ENCODE assay signal across 8 cellular contexts in genomic region chr5:132459983-132460834, GRCh38. TPM values are rescaled to one million over a fixed set of nuclear protein-coding genes. Genes with fewer than 3 reads are reported as not detected.
DNase-seq lines count a peak whose midpoint lies in the region; ATAC-seq and TF ChIP-seq lines count a peak whose summit lies in the region.

No MANE protein-coding gene starts in this region.

- in situ Hi-C loops in G401 (cut with HindIII; ENCODE audit: low sequenced_read_pairs), result no loop called here

- H3K4me3 ChIP-seq in cardiac fibroblast (replicated peaks in 1 of 2; ENCODE audit: low read depth in 2 of 2, low read length in 2 of 2) (no peak overlapping the region), osteoblast (ENCODE audit: insufficient read depth, low read length) (no peak overlapping the region)

- H3K79me2 ChIP-seq in osteoblast (ENCODE audit: insufficient read depth, low read length), result no peaks in the 10 kb centered on the region

- no peaks in the 10 kb centered on the region for H3K36me3 ChIP-seq in osteoblast (ENCODE audit: insufficient read depth, low read length)

- H3K27ac ChIP-seq in osteoblast (ENCODE audit: low read depth, low read length), result no peak overlapping the region

- H4K20me1 ChIP-seq in osteoblast (ENCODE audit: insufficient read depth, low read length), result peaks cover 2% of the 10 kb centered on the region

- H3K9me3 ChIP-seq in osteoblast (ENCODE audit: low read depth, low read length), result no peaks in the 10 kb centered on the region

- H3K4me2 ChIP-seq in osteoblast (ENCODE audit: insufficient read depth, low read length), result no peak overlapping the region

- TF ChIP-seq POLR2A in GM19193 (IDR thresholded peaks at IDR 0.05; ENCODE audit: extremely low read depth, insufficient read depth, insufficient read length), result peak; percentile 1

- H3K27me3 ChIP-seq in osteoblast (ENCODE audit: insufficient read depth, low read length), result no peaks in the 10 kb centered on the region

- peaks cover 55% of the 10 kb centered on the region for H3K4me1 ChIP-seq in osteoblast (ENCODE audit: insufficient read depth, low read length)

- H2AFZ ChIP-seq in osteoblast (ENCODE audit: low read length), result no peak overlapping the region

- DNase-seq in NCI-H226 (peak; percentile 39), cardiac fibroblast (ENCODE audit: low read depth in 2 of 2) (no peak), osteoblast (ENCODE audit: insufficient read length, low spot score, missing footprints) (no peak), NCI-H748 treated with DMSO at 0.1 percent for 48 hours (lab: John Stamatoyannopoulos, UW) (no peak), GF-D8 (lab: John Stamatoyannopoulos, UW) (no peak), G401 (ENCODE audit: low spot score) (no peak)

- TF ChIP-seq CTCF in cardiac fibroblast (IDR thresholded peaks at IDR 0.05; ENCODE audit: low read depth, low read length) (peak; percentile 9), osteoblast (IDR thresholded peaks at IDR 0.05; ENCODE audit: extremely low read depth, low read depth, low read length) (peak; percentile 16)

- no peak for ATAC-seq in HG03354 (IDR thresholded peaks at IDR 0.05; ENCODE audit: poor library complexity, severe bottlenecking, unreplicated experiment)

RNA-seq across cellular contexts. Expression of gene IRF1, which starts 30.4 kb away (rescaled TPM):
- total RNA-seq in osteoblast, result 19.7 and 22.1 TPM in 2 replicates
- 9.2 and 13.4 TPM in 2 replicates for total RNA-seq in G401 (2014; rRNA removed; shearing (Covaris generic))
